In the genomic region with DNA sequence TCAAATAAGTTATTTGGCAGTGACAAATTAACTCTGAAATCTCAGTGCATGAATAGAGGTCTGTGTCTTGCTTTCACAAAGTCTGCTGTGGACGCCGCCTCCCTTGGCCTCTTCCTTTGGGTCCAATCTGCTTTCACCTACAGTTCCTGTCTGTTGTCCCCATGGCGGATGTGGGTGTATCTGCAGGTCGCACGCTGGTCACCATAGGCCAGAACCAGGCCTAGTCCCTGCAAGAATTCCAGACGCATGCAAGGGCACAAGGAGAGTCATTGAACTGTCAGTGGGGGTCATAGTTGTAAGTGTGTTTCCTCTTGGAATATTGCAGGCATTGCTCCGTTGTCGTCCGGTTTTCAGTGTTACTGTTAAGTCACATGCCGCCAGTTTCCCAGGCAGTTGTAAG, we compare ENCODE assay signal across 1 cellular context.
TF ChIP-seq lines count a peak whose summit lies in the region.

No MANE protein-coding gene starts in this region.

TF ChIP-seq in HepG2, 621 proteins besides CTCF, POLR2A, EP300 and RAD21 (continued from another document and continues in another):
- TF ChIP-seq, protein P1, sequence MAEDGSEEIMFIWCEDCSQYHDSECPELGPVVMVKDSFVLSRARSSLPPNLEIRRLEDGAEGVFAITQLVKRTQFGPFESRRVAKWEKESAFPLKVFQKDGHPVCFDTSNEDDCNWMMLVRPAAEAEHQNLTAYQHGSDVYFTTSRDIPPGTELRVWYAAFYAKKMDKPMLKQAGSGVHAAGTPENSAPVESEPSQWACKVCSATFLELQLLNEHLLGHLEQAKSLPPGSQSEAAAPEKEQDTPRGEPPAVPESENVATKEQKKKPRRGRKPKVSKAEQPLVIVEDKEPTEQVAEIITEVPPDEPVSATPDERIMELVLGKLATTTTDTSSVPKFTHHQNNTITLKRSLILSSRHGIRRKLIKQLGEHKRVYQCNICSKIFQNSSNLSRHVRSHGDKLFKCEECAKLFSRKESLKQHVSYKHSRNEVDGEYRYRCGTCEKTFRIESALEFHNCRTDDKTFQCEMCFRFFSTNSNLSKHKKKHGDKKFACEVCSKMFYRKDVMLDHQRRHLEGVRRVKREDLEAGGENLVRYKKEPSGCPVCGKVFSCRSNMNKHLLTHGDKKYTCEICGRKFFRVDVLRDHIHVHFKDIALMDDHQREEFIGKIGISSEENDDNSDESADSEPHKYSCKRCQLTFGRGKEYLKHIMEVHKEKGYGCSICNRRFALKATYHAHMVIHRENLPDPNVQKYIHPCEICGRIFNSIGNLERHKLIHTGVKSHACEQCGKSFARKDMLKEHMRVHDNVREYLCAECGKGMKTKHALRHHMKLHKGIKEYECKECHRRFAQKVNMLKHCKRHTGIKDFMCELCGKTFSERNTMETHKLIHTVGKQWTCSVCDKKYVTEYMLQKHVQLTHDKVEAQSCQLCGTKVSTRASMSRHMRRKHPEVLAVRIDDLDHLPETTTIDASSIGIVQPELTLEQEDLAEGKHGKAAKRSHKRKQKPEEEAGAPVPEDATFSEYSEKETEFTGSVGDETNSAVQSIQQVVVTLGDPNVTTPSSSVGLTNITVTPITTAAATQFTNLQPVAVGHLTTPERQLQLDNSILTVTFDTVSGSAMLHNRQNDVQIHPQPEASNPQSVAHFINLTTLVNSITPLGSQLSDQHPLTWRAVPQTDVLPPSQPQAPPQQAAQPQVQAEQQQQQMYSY (CRISPR knock-in tag; IDR thresholded peaks at IDR 0.05): no peak
- 0 out of 2 replicates have a peak, but pooled peaks have one; percentile 27 for TF ChIP-seq NRL (CRISPR knock-in tag; IDR thresholded peaks at IDR 0.05; ENCODE audit: borderline replicate concordance)
- TF ChIP-seq, protein P2, sequence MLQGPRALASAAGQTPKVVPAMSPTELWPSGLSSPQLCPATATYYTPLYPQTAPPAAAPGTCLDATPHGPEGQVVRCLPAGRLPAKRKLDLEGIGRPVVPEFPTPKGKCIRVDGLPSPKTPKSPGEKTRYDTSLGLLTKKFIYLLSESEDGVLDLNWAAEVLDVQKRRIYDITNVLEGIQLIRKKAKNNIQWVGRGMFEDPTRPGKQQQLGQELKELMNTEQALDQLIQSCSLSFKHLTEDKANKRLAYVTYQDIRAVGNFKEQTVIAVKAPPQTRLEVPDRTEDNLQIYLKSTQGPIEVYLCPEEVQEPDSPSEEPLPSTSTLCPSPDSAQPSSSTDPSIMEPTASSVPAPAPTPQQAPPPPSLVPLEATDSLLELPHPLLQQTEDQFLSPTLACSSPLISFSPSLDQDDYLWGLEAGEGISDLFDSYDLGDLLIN (CRISPR knock-in tag; IDR thresholded peaks at IDR 0.05; ENCODE audit: borderline replicate concordance): no peak
- TF ChIP-seq ZBTB8A (CRISPR knock-in tag; IDR thresholded peaks at IDR 0.05; ENCODE audit: borderline replicate concordance, low read depth): no peak
- TF ChIP-seq ZNF207 (IDR thresholded peaks at IDR 0.05; ENCODE audit: borderline replicate concordance): no peak
- peak; percentile 75; the same call in 1 of the 2 replicates for TF ChIP-seq ZC3H13 (CRISPR knock-in tag; IDR thresholded peaks at IDR 0.05)
- TF ChIP-seq NFE2L1 (CRISPR knock-in tag; IDR thresholded peaks at IDR 0.05; ENCODE audit: borderline replicate concordance): no peak
- TF ChIP-seq HNRNPK (IDR thresholded peaks at IDR 0.05; ENCODE audit: low read depth, low read length, poor library complexity, severe bottlenecking): no peak
- no peak for TF ChIP-seq HNRNPH1 (optimal IDR thresholded peaks at IDR 0.05; ENCODE audit: low read depth, low read length)
- TF ChIP-seq MEF2D (CRISPR knock-in tag; IDR thresholded peaks at IDR 0.05): peak; percentile 47; the same call in 1 of the 2 replicates
- no peak for TF ChIP-seq POLR2AphosphoS5 (IDR thresholded peaks at IDR 0.05; ENCODE audit: low read depth, low read length)
- TF ChIP-seq ZBTB42 (CRISPR knock-in tag; IDR thresholded peaks at IDR 0.05): no peak
- TF ChIP-seq GABPA (IDR thresholded peaks at IDR 0.05; ENCODE audit: low read depth, low read length): 0 out of 2 replicates have a peak, but pooled peaks have one; percentile 20
- peak; percentile 69 for TF ChIP-seq GABPA (CRISPR knock-in tag; IDR thresholded peaks at IDR 0.05; ENCODE audit: low read depth)
- TF ChIP-seq GABPB1 (CRISPR knock-in tag; IDR thresholded peaks at IDR 0.05): peak; percentile 44; the same call in 1 of the 2 replicates
- 0 out of 2 replicates have a peak, but pooled peaks have one; percentile 5 for TF ChIP-seq CREB1 (IDR thresholded peaks at IDR 0.05)
- no peak for TF ChIP-seq CREB1 (CRISPR knock-in tag; IDR thresholded peaks at IDR 0.05)
- no peak for TF ChIP-seq ARID2 (CRISPR knock-in tag; IDR thresholded peaks at IDR 0.05; ENCODE audit: borderline replicate concordance)
- TF ChIP-seq SAFB2 (CRISPR knock-in tag; IDR thresholded peaks at IDR 0.05; ENCODE audit: borderline replicate concordance, low read depth): no peak
- TF ChIP-seq, protein P3, sequence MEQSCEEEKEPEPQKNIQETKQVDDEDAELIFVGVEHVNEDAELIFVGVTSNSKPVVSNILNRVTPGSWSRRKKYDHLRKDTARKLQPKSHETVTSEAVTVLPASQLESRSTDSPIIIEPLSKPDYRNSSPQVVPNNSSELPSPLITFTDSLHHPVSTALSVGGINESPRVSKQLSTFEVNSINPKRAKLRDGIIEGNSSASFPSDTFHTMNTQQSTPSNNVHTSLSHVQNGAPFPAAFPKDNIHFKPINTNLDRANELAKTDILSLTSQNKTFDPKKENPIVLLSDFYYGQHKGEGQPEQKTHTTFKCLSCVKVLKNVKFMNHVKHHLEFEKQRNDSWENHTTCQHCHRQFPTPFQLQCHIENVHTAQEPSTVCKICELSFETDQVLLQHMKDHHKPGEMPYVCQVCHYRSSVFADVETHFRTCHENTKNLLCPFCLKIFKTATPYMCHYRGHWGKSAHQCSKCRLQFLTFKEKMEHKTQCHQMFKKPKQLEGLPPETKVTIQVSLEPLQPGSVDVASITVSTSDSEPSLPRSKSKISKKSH (CRISPR knock-in tag; IDR thresholded peaks at IDR 0.05; ENCODE audit: borderline replicate concordance): no peak
- TF ChIP-seq HNRNPUL1 (IDR thresholded peaks at IDR 0.05; ENCODE audit: low read depth, low read length): no peak
- no peak for TF ChIP-seq FOXP1 (IDR thresholded peaks at IDR 0.05)
- peak; percentile 63 for TF ChIP-seq FOXP1 (CRISPR knock-in tag; IDR thresholded peaks at IDR 0.05)
- no peak for TF ChIP-seq RBFOX2 (IDR thresholded peaks at IDR 0.05; ENCODE audit: low read depth, low read length)
- no peak for TF ChIP-seq ZFAT (CRISPR knock-in tag; conservative IDR thresholded peaks at IDR 0.05)
- no peak for TF ChIP-seq MAF1 (CRISPR knock-in tag; IDR thresholded peaks at IDR 0.05; ENCODE audit: borderline replicate concordance)
- TF ChIP-seq, protein P4, sequence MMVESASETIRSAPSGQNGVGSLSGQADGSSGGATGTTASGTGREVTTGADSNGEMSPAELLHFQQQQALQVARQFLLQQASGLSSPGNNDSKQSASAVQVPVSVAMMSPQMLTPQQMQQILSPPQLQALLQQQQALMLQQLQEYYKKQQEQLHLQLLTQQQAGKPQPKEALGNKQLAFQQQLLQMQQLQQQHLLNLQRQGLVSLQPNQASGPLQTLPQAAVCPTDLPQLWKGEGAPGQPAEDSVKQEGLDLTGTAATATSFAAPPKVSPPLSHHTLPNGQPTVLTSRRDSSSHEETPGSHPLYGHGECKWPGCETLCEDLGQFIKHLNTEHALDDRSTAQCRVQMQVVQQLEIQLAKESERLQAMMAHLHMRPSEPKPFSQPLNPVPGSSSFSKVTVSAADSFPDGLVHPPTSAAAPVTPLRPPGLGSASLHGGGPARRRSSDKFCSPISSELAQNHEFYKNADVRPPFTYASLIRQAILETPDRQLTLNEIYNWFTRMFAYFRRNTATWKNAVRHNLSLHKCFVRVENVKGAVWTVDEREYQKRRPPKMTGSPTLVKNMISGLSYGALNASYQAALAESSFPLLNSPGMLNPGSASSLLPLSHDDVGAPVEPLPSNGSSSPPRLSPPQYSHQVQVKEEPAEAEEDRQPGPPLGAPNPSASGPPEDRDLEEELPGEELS (CRISPR knock-in tag; IDR thresholded peaks at IDR 0.05): peak; percentile 77
- TF ChIP-seq DMAP1 (CRISPR knock-in tag; IDR thresholded peaks at IDR 0.05): no peak; the same call in 1 of the 2 replicates
- no peak for TF ChIP-seq HNF4G (IDR thresholded peaks at IDR 0.05; ENCODE audit: borderline replicate concordance, low read depth, low read length)
- TF ChIP-seq HNF4G (CRISPR knock-in tag; IDR thresholded peaks at IDR 0.05; ENCODE audit: borderline replicate concordance, low read depth): no peak
- no peak for TF ChIP-seq SIX1 (CRISPR knock-in tag; IDR thresholded peaks at IDR 0.05; ENCODE audit: borderline replicate concordance)
- TF ChIP-seq, protein P5, sequence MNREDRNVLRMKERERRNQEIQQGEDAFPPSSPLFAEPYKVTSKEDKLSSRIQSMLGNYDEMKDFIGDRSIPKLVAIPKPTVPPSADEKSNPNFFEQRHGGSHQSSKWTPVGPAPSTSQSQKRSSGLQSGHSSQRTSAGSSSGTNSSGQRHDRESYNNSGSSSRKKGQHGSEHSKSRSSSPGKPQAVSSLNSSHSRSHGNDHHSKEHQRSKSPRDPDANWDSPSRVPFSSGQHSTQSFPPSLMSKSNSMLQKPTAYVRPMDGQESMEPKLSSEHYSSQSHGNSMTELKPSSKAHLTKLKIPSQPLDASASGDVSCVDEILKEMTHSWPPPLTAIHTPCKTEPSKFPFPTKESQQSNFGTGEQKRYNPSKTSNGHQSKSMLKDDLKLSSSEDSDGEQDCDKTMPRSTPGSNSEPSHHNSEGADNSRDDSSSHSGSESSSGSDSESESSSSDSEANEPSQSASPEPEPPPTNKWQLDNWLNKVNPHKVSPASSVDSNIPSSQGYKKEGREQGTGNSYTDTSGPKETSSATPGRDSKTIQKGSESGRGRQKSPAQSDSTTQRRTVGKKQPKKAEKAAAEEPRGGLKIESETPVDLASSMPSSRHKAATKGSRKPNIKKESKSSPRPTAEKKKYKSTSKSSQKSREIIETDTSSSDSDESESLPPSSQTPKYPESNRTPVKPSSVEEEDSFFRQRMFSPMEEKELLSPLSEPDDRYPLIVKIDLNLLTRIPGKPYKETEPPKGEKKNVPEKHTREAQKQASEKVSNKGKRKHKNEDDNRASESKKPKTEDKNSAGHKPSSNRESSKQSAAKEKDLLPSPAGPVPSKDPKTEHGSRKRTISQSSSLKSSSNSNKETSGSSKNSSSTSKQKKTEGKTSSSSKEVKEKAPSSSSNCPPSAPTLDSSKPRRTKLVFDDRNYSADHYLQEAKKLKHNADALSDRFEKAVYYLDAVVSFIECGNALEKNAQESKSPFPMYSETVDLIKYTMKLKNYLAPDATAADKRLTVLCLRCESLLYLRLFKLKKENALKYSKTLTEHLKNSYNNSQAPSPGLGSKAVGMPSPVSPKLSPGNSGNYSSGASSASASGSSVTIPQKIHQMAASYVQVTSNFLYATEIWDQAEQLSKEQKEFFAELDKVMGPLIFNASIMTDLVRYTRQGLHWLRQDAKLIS (CRISPR knock-in tag; IDR thresholded peaks at IDR 0.05): no peak
- TF ChIP-seq TBP (CRISPR knock-in tag; IDR thresholded peaks at IDR 0.05): no peak
- TF ChIP-seq ZNF644 (CRISPR knock-in tag; IDR thresholded peaks at IDR 0.05; ENCODE audit: low read depth): peak; percentile 92
- no peak for TF ChIP-seq ZNF30 (CRISPR knock-in tag; IDR thresholded peaks at IDR 0.05)
- TF ChIP-seq, protein P6, sequence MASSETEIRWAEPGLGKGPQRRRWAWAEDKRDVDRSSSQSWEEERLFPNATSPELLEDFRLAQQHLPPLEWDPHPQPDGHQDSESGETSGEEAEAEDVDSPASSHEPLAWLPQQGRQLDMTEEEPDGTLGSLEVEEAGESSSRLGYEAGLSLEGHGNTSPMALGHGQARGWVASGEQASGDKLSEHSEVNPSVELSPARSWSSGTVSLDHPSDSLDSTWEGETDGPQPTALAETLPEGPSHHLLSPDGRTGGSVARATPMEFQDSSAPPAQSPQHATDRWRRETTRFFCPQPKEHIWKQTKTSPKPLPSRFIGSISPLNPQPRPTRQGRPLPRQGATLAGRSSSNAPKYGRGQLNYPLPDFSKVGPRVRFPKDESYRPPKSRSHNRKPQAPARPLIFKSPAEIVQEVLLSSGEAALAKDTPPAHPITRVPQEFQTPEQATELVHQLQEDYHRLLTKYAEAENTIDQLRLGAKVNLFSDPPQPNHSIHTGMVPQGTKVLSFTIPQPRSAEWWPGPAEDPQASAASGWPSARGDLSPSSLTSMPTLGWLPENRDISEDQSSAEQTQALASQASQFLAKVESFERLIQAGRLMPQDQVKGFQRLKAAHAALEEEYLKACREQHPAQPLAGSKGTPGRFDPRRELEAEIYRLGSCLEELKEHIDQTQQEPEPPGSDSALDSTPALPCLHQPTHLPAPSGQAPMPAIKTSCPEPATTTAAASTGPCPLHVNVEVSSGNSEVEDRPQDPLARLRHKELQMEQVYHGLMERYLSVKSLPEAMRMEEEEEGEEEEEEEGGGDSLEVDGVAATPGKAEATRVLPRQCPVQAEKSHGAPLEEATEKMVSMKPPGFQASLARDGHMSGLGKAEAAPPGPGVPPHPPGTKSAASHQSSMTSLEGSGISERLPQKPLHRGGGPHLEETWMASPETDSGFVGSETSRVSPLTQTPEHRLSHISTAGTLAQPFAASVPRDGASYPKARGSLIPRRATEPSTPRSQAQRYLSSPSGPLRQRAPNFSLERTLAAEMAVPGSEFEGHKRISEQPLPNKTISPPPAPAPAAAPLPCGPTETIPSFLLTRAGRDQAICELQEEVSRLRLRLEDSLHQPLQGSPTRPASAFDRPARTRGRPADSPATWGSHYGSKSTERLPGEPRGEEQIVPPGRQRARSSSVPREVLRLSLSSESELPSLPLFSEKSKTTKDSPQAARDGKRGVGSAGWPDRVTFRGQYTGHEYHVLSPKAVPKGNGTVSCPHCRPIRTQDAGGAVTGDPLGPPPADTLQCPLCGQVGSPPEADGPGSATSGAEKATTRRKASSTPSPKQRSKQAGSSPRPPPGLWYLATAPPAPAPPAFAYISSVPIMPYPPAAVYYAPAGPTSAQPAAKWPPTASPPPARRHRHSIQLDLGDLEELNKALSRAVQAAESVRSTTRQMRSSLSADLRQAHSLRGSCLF (CRISPR knock-in tag; IDR thresholded peaks at IDR 0.05; ENCODE audit: borderline replicate concordance): no peak
- TF ChIP-seq, protein P7, sequence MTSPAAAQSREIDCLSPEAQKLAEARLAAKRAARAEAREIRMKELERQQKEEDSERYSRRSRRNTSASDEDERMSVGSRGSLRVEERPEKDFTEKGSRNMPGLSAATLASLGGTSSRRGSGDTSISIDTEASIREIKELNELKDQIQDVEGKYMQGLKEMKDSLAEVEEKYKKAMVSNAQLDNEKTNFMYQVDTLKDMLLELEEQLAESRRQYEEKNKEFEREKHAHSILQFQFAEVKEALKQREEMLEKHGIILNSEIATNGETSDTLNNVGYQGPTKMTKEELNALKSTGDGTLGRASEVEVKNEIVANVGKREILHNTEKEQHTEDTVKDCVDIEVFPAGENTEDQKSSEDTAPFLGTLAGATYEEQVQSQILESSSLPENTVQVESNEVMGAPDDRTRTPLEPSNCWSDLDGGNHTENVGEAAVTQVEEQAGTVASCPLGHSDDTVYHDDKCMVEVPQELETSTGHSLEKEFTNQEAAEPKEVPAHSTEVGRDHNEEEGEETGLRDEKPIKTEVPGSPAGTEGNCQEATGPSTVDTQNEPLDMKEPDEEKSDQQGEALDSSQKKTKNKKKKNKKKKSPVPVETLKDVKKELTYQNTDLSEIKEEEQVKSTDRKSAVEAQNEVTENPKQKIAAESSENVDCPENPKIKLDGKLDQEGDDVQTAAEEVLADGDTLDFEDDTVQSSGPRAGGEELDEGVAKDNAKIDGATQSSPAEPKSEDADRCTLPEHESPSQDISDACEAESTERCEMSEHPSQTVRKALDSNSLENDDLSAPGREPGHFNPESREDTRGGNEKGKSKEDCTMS (CRISPR knock-in tag; conservative IDR thresholded peaks at IDR 0.05): no peak
- TF ChIP-seq SETDB1 (CRISPR knock-in tag; IDR thresholded peaks at IDR 0.05; ENCODE audit: borderline replicate concordance): no peak
- peak; percentile 55 for TF ChIP-seq YY1 (IDR thresholded peaks at IDR 0.05; ENCODE audit: insufficient read depth, insufficient replicate concordance, low read depth, low read length)
- no peak for TF ChIP-seq ZBTB20 (CRISPR knock-in tag; IDR thresholded peaks at IDR 0.05; ENCODE audit: borderline replicate concordance, low read depth)
